Comparison of ENCODE assay signal across 8 cellular contexts in the genomic region with DNA sequence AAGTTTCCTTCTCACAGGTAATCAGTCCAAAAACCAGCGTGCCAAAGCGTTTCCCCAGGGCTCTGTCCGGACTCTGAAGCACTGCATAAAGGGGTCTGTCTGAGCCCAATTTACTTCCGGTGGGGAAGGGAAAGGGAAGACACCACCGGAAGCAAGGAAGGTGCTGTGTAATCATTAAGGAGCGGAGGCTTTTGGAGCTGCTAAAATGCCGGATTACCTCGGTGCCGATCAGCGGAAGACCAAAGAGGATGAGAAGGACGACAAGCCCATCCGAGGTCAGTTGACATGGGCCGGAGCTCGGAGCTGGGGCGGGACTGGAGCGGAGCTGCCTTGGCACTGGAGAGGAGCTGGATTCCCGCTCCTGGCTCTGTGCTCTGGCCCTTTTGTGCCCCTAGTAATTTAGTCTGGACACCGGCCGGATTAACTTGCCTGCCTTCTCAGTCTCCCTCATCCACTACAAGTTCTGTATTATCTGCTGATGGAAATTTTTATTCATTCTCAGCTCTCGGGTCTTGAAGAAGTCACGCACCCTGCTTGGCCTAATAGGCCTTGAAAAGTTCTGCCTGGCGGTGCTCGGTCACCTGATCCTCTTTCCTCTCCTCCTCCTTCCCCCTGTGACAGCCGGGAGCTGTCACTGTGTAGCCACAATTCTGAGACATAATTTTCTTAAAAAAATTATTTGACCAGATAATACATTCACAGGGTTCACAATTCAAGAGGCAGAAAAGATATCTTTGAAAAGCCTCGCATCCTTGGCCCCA. TPM values are rescaled to one million over a fixed set of nuclear protein-coding genes. Genes with fewer than 3 reads are reported as not detected.
DNase-seq lines count a peak whose midpoint lies in the region; ATAC-seq and TF ChIP-seq lines count a peak whose summit lies in the region.

PSMC2 (plus strand) TSS at position 137 of the 761 bp plus-strand sequence; CDS start at position 206, 69 bp downstream.

- H3K4me3 ChIP-seq in left lung: peak within 1 kb of the TSS; percentile 65 to 77

- intact Hi-C loops in CD14-positive monocyte (cut with micrococcal nuclease): no loop called here
- intact Hi-C loops in dendritic cell treated with granulocyte-macrophage colony-stimulating factor and Interleukin-4, amounts not matched to agents 40 ng/mL and 50 ng/mL, for 4 days (cut with micrococcal nuclease): loop anchor here (2.0 kb wide), 1 partner anchor 51 kb away; the partner anchor contains the start of gene PMPCB
- intact Hi-C loops in left lung (cut with DNase I): no loop called here

- H3K9me3 ChIP-seq in left lung: no peaks in the 10 kb centered on the region

- no peaks in the 10 kb centered on the region for H3K27me3 Mint-ChIP-seq in CD14-positive monocyte (ENCODE audit: low read depth in 3 of 3)
- no peaks in the 10 kb centered on the region for H3K27me3 Mint-ChIP-seq in dendritic cell treated with granulocyte-macrophage colony-stimulating factor and Interleukin-4, amounts not matched to agents 40 ng/mL and 50 ng/mL, for 4 days

- ATAC-seq in GM19397 (IDR thresholded peaks at IDR 0.05; ENCODE audit: unreplicated experiment) (peak; percentile 65), HG03565 (IDR thresholded peaks at IDR 0.05; ENCODE audit: unreplicated experiment) (peak; percentile 65), left lung (peak; percentile 82)

- DNase-seq in CD14-positive monocyte (ENCODE audit: low spot score) (peak; percentile 81), NCI-H748 treated with DMSO at 0.1 percent for 48 hours (lab: John Stamatoyannopoulos, UW) (peak; percentile 75), left lung (peak; percentile 43 to 69)
- peak; percentile 60 to 87 for DNase-seq in activated CD4-positive, alpha-beta T cell treated with anti-CD3 and anti-CD28 coated beads, Interleukin-2, amount 50 U/mL, for 24 hours (ENCODE audit: low read depth in 1 of 2, low spot score in 1 of 2)
- peak; percentile 71 for DNase-seq in stimulated activated CD4-positive, alpha-beta T cell treated with anti-CD3 and anti-CD28 coated beads, Interleukin-2, amount 100 ng/mL, for 4 hours (ENCODE audit: low read depth)

- H3K4me1 ChIP-seq in left lung: peaks cover 22 to 63% of the 10 kb centered on the region in 2 donors

- H3K27ac ChIP-seq in left lung: peak within 1 kb of the TSS; percentile 84 to 92

- H3K4me3 Mint-ChIP-seq in CD14-positive monocyte: peak within 1 kb of the TSS; percentile 96 to 99
- peak within 1 kb of the TSS; percentile 98 for H3K4me3 Mint-ChIP-seq in dendritic cell treated with granulocyte-macrophage colony-stimulating factor and Interleukin-4, amounts not matched to agents 40 ng/mL and 50 ng/mL, for 4 days

- TF ChIP-seq CTCF in CD14-positive monocyte (IDR thresholded peaks at IDR 0.05) (no peak), left lung (IDR thresholded peaks at IDR 0.05) (no peak)

- peaks cover 0 to 20% of the 10 kb centered on the region in 2 donors for H3K36me3 ChIP-seq in left lung

- H3K36me3 Mint-ChIP-seq in CD14-positive monocyte: peaks cover 7 to 14% of the 10 kb centered on the region in 2 donors
- H3K36me3 Mint-ChIP-seq in dendritic cell treated with granulocyte-macrophage colony-stimulating factor and Interleukin-4, amounts not matched to agents 40 ng/mL and 50 ng/mL, for 4 days (ENCODE audit: low read depth): peaks cover 46% of the 10 kb centered on the region

- no peaks in the 10 kb centered on the region for H3K27me3 ChIP-seq in left lung

- no peaks in the 10 kb centered on the region for H3K9me3 Mint-ChIP-seq in CD14-positive monocyte
- H3K9me3 Mint-ChIP-seq in dendritic cell treated with granulocyte-macrophage colony-stimulating factor and Interleukin-4, amounts not matched to agents 40 ng/mL and 50 ng/mL, for 4 days: no peaks in the 10 kb centered on the region

- H3K4me1 Mint-ChIP-seq in CD14-positive monocyte: peaks cover 52% of the 10 kb centered on the region
- peaks cover 32% of the 10 kb centered on the region for H3K4me1 Mint-ChIP-seq in dendritic cell treated with granulocyte-macrophage colony-stimulating factor and Interleukin-4, amounts not matched to agents 40 ng/mL and 50 ng/mL, for 4 days (ENCODE audit: low read depth)

- peak within 1 kb of the TSS; percentile 95 to 99 (median 98) for H3K27ac Mint-ChIP-seq in CD14-positive monocyte
- peak within 1 kb of the TSS; percentile 94 for H3K27ac Mint-ChIP-seq in dendritic cell treated with granulocyte-macrophage colony-stimulating factor and Interleukin-4, amounts not matched to agents 40 ng/mL and 50 ng/mL, for 4 days

RNA-seq across cellular contexts. Expression of gene PSMC2, which starts in this region (rescaled TPM):
- 100 to 1,000 TPM; 104 to 120 TPM for polyA plus RNA-seq in CD14-positive monocyte
- total RNA-seq in left lung: 100 to 1,000 TPM in 1 of 2 donors, 10 to 100 TPM in 1; 98.1 to 136 TPM

Comparison
In these comparisons a context has a peak if more than half of its experiments do, and no peak if none do; other contexts are left out.
1. Peak in every context shown above with its lines: DNase-seq, ATAC-seq, H3K4me3 ChIP-seq and H3K27ac ChIP-seq.